1 cellular context compared by ENCODE assay signal in the genomic region with DNA sequence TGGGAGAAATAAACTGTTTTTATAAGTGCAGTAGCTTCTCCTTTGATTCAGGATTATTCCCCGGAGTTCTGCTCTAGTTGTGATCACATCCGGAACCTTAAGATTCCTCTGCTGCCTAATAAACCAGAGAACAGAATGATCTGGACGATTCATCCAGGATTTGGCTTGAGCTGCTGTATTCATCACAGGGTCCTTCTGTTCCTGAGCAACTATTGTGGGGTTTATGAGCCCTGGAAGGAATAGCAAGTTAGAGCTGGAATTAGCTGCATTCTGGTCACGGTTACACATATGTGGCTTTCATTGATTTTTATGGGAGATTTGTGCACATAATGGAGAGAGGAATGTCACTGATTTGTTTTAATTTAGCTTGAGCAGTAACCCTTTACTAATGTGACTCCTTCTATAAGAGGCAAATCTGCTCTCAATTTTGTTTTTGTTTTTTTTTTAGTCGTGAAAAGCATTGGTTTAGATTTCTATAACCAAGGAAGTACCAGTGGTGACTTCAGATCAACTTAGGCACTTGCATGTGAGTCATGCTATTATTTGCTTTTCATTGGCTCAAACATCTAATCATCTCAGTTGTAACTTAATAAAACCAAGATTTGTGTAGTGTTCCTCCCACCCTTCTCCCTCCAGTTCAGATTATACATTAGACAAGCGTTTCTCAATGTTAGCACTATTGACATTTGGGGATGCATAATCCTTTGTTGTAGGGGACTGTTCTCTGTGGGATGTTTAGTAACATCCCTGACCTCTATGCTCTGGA.
TF ChIP-seq lines count a peak whose summit lies in the region.

No MANE protein-coding gene starts in this region.

TF ChIP-seq in GM23338, 12 proteins besides CTCF, POLR2A, EP300 and RAD21 (continued from another document):
- TF ChIP-seq, protein P1, sequence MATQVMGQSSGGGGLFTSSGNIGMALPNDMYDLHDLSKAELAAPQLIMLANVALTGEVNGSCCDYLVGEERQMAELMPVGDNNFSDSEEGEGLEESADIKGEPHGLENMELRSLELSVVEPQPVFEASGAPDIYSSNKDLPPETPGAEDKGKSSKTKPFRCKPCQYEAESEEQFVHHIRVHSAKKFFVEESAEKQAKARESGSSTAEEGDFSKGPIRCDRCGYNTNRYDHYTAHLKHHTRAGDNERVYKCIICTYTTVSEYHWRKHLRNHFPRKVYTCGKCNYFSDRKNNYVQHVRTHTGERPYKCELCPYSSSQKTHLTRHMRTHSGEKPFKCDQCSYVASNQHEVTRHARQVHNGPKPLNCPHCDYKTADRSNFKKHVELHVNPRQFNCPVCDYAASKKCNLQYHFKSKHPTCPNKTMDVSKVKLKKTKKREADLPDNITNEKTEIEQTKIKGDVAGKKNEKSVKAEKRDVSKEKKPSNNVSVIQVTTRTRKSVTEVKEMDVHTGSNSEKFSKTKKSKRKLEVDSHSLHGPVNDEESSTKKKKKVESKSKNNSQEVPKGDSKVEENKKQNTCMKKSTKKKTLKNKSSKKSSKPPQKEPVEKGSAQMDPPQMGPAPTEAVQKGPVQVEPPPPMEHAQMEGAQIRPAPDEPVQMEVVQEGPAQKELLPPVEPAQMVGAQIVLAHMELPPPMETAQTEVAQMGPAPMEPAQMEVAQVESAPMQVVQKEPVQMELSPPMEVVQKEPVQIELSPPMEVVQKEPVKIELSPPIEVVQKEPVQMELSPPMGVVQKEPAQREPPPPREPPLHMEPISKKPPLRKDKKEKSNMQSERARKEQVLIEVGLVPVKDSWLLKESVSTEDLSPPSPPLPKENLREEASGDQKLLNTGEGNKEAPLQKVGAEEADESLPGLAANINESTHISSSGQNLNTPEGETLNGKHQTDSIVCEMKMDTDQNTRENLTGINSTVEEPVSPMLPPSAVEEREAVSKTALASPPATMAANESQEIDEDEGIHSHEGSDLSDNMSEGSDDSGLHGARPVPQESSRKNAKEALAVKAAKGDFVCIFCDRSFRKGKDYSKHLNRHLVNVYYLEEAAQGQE (IDR thresholded peaks at IDR 0.05; ENCODE audit: unreplicated experiment): no peak
- TF ChIP-seq CREB1 (CRISPR knock-in tag; IDR thresholded peaks at IDR 0.05; ENCODE audit: low read depth) (no peak), POLR2AphosphoS5 (IDR thresholded peaks at IDR 0.05; ENCODE audit: low read depth) (no peak), ZNF331 (CRISPR knock-in tag; IDR thresholded peaks at IDR 0.05; ENCODE audit: low read depth) (no peak), STAT1 (IDR thresholded peaks at IDR 0.05; ENCODE audit: unreplicated experiment) (no peak), EZH2 (IDR thresholded peaks at IDR 0.05; ENCODE audit: low read depth, unreplicated experiment) (no peak), EZH2phosphoT487 (IDR thresholded peaks at IDR 0.05; ENCODE audit: unreplicated experiment) (no peak), ZNF114 (CRISPR knock-in tag; IDR thresholded peaks at IDR 0.05) (no peak), JUNB (IDR thresholded peaks at IDR 0.05; ENCODE audit: unreplicated experiment) (no peak)
- TF ChIP-seq, protein P2, sequence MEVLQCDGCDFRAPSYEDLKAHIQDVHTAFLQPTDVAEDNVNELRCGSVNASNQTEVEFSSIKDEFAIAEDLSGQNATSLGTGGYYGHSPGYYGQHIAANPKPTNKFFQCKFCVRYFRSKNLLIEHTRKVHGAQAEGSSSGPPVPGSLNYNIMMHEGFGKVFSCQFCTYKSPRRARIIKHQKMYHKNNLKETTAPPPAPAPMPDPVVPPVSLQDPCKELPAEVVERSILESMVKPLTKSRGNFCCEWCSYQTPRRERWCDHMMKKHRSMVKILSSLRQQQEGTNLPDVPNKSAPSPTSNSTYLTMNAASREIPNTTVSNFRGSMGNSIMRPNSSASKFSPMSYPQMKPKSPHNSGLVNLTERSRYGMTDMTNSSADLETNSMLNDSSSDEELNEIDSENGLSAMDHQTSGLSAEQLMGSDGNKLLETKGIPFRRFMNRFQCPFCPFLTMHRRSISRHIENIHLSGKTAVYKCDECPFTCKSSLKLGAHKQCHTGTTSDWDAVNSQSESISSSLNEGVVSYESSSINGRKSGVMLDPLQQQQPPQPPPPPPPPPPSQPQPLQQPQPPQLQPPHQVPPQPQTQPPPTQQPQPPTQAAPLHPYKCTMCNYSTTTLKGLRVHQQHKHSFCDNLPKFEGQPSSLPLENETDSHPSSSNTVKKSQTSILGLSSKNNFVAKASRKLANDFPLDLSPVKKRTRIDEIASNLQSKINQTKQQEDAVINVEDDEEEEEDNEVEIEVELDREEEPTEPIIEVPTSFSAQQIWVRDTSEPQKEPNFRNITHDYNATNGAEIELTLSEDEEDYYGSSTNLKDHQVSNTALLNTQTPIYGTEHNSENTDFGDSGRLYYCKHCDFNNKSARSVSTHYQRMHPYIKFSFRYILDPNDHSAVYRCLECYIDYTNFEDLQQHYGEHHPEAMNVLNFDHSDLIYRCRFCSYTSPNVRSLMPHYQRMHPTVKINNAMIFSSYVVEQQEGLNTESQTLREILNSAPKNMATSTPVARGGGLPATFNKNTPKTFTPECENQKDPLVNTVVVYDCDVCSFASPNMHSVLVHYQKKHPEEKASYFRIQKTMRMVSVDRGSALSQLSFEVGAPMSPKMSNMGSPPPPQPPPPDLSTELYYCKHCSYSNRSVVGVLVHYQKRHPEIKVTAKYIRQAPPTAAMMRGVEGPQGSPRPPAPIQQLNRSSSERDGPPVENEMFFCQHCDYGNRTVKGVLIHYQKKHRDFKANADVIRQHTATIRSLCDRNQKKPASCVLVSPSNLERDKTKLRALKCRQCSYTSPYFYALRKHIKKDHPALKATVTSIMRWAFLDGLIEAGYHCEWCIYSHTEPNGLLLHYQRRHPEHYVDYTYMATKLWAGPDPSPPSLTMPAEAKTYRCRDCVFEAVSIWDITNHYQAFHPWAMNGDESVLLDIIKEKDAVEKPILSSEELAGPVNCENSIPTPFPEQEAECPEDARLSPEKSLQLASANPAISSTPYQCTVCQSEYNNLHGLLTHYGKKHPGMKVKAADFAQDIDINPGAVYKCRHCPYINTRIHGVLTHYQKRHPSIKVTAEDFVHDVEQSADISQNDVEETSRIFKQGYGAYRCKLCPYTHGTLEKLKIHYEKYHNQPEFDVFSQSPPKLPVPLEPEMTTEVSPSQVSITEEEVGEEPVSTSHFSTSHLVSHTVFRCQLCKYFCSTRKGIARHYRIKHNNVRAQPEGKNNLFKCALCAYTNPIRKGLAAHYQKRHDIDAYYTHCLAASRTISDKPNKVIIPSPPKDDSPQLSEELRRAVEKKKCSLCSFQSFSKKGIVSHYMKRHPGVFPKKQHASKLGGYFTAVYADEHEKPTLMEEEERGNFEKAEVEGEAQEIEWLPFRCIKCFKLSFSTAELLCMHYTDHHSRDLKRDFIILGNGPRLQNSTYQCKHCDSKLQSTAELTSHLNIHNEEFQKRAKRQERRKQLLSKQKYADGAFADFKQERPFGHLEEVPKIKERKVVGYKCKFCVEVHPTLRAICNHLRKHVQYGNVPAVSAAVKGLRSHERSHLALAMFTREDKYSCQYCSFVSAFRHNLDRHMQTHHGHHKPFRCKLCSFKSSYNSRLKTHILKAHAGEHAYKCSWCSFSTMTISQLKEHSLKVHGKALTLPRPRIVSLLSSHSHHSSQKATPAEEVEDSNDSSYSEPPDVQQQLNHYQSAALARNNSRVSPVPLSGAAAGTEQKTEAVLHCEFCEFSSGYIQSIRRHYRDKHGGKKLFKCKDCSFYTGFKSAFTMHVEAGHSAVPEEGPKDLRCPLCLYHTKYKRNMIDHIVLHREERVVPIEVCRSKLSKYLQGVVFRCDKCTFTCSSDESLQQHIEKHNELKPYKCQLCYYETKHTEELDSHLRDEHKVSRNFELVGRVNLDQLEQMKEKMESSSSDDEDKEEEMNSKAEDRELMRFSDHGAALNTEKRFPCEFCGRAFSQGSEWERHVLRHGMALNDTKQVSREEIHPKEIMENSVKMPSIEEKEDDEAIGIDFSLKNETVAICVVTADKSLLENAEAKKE (CRISPR knock-in tag; IDR thresholded peaks at IDR 0.05): no peak
- TF ChIP-seq, protein P3, sequence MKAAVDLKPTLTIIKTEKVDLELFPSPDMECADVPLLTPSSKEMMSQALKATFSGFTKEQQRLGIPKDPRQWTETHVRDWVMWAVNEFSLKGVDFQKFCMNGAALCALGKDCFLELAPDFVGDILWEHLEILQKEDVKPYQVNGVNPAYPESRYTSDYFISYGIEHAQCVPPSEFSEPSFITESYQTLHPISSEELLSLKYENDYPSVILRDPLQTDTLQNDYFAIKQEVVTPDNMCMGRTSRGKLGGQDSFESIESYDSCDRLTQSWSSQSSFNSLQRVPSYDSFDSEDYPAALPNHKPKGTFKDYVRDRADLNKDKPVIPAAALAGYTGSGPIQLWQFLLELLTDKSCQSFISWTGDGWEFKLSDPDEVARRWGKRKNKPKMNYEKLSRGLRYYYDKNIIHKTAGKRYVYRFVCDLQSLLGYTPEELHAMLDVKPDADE (IDR thresholded peaks at IDR 0.05): no peak
TF ChIP-seq in GM23338: peak in this region for 0.
